ENCODE assay signal across 8 cellular contexts in the genomic region with DNA sequence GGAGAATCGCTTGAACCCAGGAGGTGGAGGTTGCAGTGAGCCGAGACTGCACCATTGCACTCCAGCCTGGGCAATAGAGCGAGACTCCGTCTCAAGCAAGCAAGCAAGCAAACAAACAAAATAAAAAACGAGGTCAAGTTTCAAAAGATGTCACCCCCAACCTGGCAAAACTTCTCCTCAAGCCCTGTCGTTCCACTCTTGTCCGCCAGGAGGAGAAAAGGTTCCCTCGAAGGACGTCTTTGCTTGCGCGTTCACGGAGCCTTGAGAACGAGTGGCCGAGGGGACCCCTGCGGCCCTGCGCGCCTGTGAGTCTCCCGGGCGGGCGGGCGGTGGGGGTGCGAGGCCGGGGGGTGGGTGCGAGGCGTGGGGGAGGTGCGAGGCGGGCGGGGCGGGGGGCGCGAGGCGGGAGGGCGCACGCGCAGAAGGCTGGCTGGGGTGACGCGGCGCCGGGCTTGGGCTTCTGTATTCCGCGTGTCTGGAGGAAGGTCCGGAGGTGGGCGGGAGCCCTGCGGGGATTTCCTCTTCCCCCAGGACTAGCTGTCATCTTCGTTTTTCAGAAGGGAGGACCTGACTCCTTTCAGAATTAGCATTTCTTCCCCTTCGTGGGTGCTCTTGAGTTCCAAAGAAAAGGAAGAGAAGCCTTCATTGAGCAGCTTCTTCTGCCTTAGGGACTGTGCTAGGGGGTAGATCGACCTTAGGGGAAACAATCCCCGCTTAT. TPM values are rescaled to one million over a fixed set of nuclear protein-coding genes. Genes with fewer than 3 reads are reported as not detected.
A peak's percentile ranks its signal among the peaks of the same experiment; 100 is the strongest.
DNase-seq lines count a peak whose midpoint lies in the region; ATAC-seq and TF ChIP-seq lines count a peak whose summit lies in the region.

No MANE protein-coding gene starts in this region.

- H3K27me3 ChIP-seq in gastroesophageal sphincter: peaks cover 23% of the 10 kb centered on the region
- H3K27me3 ChIP-seq in neuron (ENCODE audit: insufficient read depth, low read length): peaks cover 7% of the 10 kb centered on the region

- H3K4me3 ChIP-seq in gastroesophageal sphincter: peak overlapping the region; percentile 32 to 55
- H3K4me3 ChIP-seq in neuron (ENCODE audit: low read length): peak overlapping the region; percentile 41

- peak in 3 of 4 experiments; percentile 79 to 90 (median 85) for TF ChIP-seq CTCF in gastroesophageal sphincter (IDR thresholded peaks at IDR 0.05)

- peak overlapping the region in 3 of 4 donors; percentile 25 to 73 (median 28) for H3K27ac ChIP-seq in gastroesophageal sphincter

- H3K4me1 Mint-ChIP-seq in stimulated activated naive CD8-positive, alpha-beta T cell treated with anti-CD3 and anti-CD28 coated beads, Interleukin-15, amount 100 ng/mL, for 72 hours: peaks cover 22% of the 10 kb centered on the region

- H3K4me1 ChIP-seq in gastroesophageal sphincter (peaks cover 0 to 22% (median 0%) of the 10 kb centered on the region in 3 donors), neuron (ENCODE audit: insufficient read depth, low read length) (no peaks in the 10 kb centered on the region)

- H3K27me3 Mint-ChIP-seq in stimulated activated naive CD8-positive, alpha-beta T cell treated with anti-CD3 and anti-CD28 coated beads, Interleukin-15, amount 100 ng/mL, for 72 hours: peaks cover 18% of the 10 kb centered on the region

- H3K4me3 Mint-ChIP-seq in stimulated activated naive CD8-positive, alpha-beta T cell treated with anti-CD3 and anti-CD28 coated beads, Interleukin-15, amount 100 ng/mL, for 72 hours: peak overlapping the region; percentile 82 to 84

- peak overlapping the region; percentile 55 for H2AFZ ChIP-seq in neuron (ENCODE audit: low read depth, low read length)

- in situ Hi-C loops in KBM-7 (cut with MboI; ENCODE audit: low pct_unique_long_range_greater_than_20kb, low sequenced_read_pairs): no loop called here

- H3K9me3 ChIP-seq in gastroesophageal sphincter (no peaks in the 10 kb centered on the region), neuron (ENCODE audit: low read length) (no peaks in the 10 kb centered on the region)

- WGBS in gastroesophageal sphincter (ENCODE audit: low coverage in 1 of 2), 2 donors: 32% methylated on average over 4 of the region's 48 CpGs; no CpG with 5 or more reads in 1 of the 2 donors

- peak; percentile 89 for DNase-seq in AG08396 (ENCODE audit: low spot score)
- peak; percentile 74 for DNase-seq in KBM-7
- DNase-seq in SHP77 treated with DMSO at 0.1 percent for 48 hours (lab: John Stamatoyannopoulos, UW): peak; percentile 19
- peak; percentile 85 for DNase-seq in activated gamma-delta T cell treated with Interleukin-2 at 50 U/mL for 16 hours
- peak; percentile 84 to 85 for DNase-seq in stimulated activated naive CD8-positive, alpha-beta T cell treated with anti-CD3 and anti-CD28 coated beads, Interleukin-15, amount 100 ng/mL, for 72 hours

- no peaks in the 10 kb centered on the region for H3K9me3 Mint-ChIP-seq in stimulated activated naive CD8-positive, alpha-beta T cell treated with anti-CD3 and anti-CD28 coated beads, Interleukin-15, amount 100 ng/mL, for 72 hours

- TF ChIP-seq EP300 in gastroesophageal sphincter (IDR thresholded peaks at IDR 0.05): no peak

- H3K27ac Mint-ChIP-seq in stimulated activated naive CD8-positive, alpha-beta T cell treated with anti-CD3 and anti-CD28 coated beads, Interleukin-15, amount 100 ng/mL, for 72 hours: peak overlapping the region; percentile 52 to 95

- ATAC-seq in GM19035 (IDR thresholded peaks at IDR 0.05; ENCODE audit: unreplicated experiment): peak; percentile 75
- peak; percentile 88 for ATAC-seq in gastroesophageal sphincter
- peak; percentile 89 for ATAC-seq in stimulated activated naive CD8-positive, alpha-beta T cell treated with anti-CD3 and anti-CD28 coated beads, Interleukin-15, amount 100 ng/mL, for 72 hours

- TF ChIP-seq POLR2A in gastroesophageal sphincter (IDR thresholded peaks at IDR 0.05): no peak

- H3K36me3 ChIP-seq in gastroesophageal sphincter (no peaks in the 10 kb centered on the region), neuron (ENCODE audit: insufficient read depth, low read length) (no peaks in the 10 kb centered on the region)

RNA-seq across cellular contexts. Expression of gene SLC52A1, which starts 3.7 kb away (rescaled TPM):
- total RNA-seq in gastroesophageal sphincter: not detected

RNA-seq across cellular contexts. Expression of gene KIF1C, which starts 33.8 kb away (rescaled TPM):
- total RNA-seq in gastroesophageal sphincter: 100 to 1,000 TPM; 147 to 302 (median 180) TPM

RNA-seq across cellular contexts. Expression of gene INCA1, which starts 34.2 kb away (rescaled TPM):
- total RNA-seq in gastroesophageal sphincter: 1 to 10 TPM in 2 of 4 donors, under 1 TPM in 1, not detected in 1; 0.93 to 4.4 (median 3.8) TPM

RNA-seq across cellular contexts. Expression of gene CAMTA2, which starts 44.0 kb away (rescaled TPM):
- 10 to 100 TPM; 16.7 to 50.0 (median 26.1) TPM for total RNA-seq in gastroesophageal sphincter

RNA-seq across cellular contexts. Expression of gene ZFP3, which starts 46.7 kb away (rescaled TPM):
- total RNA-seq in gastroesophageal sphincter: 1 to 10 TPM; 5.8 to 8.1 (median 6.6) TPM

Comparison
In these comparisons a context has a peak if more than half of its experiments do, and no peak if none do; other contexts are left out.
1. Peak in every context shown above with its lines: DNase-seq, ATAC-seq, H3K4me3 ChIP-seq and H3K27ac ChIP-seq.
2. DNase-seq: peak in every context shown above with its lines; median percentile 89 in AG08396; 85 in activated gamma-delta T cell treated with Interleukin-2 at 50 U/mL for 16 hours; 84 in stimulated activated naive CD8-positive, alpha-beta T cell treated with anti-CD3 and anti-CD28 coated beads, Interleukin-15, amount 100 ng/mL, for 72 hours; 74 in KBM-7; 19 in SHP77 treated with DMSO at 0.1 percent for 48 hours.